ENCODE assay signal across 34 cellular contexts in genomic region chr9:131476777-131477345, GRCh38. TPM values are rescaled to one million over a fixed set of nuclear protein-coding genes. Genes with fewer than 3 reads are reported as not detected.
DNase-seq lines count a peak whose midpoint lies in the region; ATAC-seq and TF ChIP-seq lines count a peak whose summit lies in the region.
"Had no signal": no experiment of that assay in that cellular context is flagged by ENCODE, and none has a peak within 500 bp of the region (broad histone marks: within the 10 kb centered on the region; RNA-seq: fewer than 3 reads in every experiment).

No MANE protein-coding gene starts in this region.

- H3K18ac ChIP-seq in neuronal stem cell (ENCODE audit: low read length), result no peak overlapping the region

- no peak overlapping the region for H2BK5ac ChIP-seq in neuronal stem cell (ENCODE audit: low read length)

- no peak overlapping the region for H3K9ac ChIP-seq in neuronal stem cell (ENCODE audit: low read depth, low read length, poor library complexity)

- no peak overlapping the region for H2AK5ac ChIP-seq in neuronal stem cell (ENCODE audit: low read depth, low read length)

- no peak for TF ChIP-seq EP300 in upper lobe of left lung (IDR thresholded peaks at IDR 0.05)

- H3K4me2 ChIP-seq in neuronal stem cell (ENCODE audit: insufficient read depth, low read length, poor library complexity, severe bottlenecking), result no peak overlapping the region
- H3K4me2 ChIP-seq: hepatocyte had no signal

- peak overlapping the region; percentile 57 for H3K23ac ChIP-seq in neuronal stem cell (ENCODE audit: low read depth, low read length, poor library complexity)

- peaks cover 15% of the 10 kb centered on the region for H3K79me1 ChIP-seq in neuronal stem cell (ENCODE audit: low read depth, low read length)

- H3K27me3 Mint-ChIP-seq in natural killer cell treated with Interleukin-12 subunit alpha and Interleukin-12 subunit beta and Interleukin-15 and Interleukin-18, amount 100 ng/mL, for 72 hours, result no peaks in the 10 kb centered on the region
- no peaks in the 10 kb centered on the region for H3K27me3 Mint-ChIP-seq in natural killer cell (ENCODE audit: low read depth in 2 of 2)
- H3K27me3 Mint-ChIP-seq in T-helper 2 cell treated with Interferon-gamma antibody and Interleukin-4, amounts not matched to agents 5 μg/mL and 100 μg/mL, for 36 hours (ENCODE audit: low read depth), result no peaks in the 10 kb centered on the region
- no peaks in the 10 kb centered on the region for H3K27me3 Mint-ChIP-seq in activated T-helper 17 cell treated with anti-CD3 and anti-CD28 coated beads, Interleukin-2, amount 50 U/mL, for 72 hours
- H3K27me3 Mint-ChIP-seq: activated CD4-positive, alpha-beta T cell treated with anti-CD3 and anti-CD28 coated beads for 36 hours; activated naive CD8-positive, alpha-beta T cell treated with anti-CD3 and anti-CD28 coated beads, Interleukin-2, amount 10 ng/mL, durations not matched to agents 7 days and 5 days; dendritic cell treated with granulocyte-macrophage colony-stimulating factor and Interleukin-4, amounts not matched to agents 40 ng/mL and 50 ng/mL, for 4 days; naive thymus-derived CD8-positive, alpha-beta T cell; stimulated activated naive CD8-positive, alpha-beta T cell treated with anti-CD3 and anti-CD28 coated beads, Interleukin-15, Interleukin-2, amounts not matched to agents 100 ng/mL and 50 ng/mL, for 24 hours had no signal

- no peak overlapping the region for H3K14ac ChIP-seq in neuronal stem cell (ENCODE audit: low read length)

- peaks cover 0 to 6% of the 10 kb centered on the region in 2 donors for H3K4me1 Mint-ChIP-seq in natural killer cell treated with Interleukin-12 subunit alpha and Interleukin-12 subunit beta and Interleukin-15 and Interleukin-18, amount 100 ng/mL, for 72 hours (ENCODE audit: low read depth in 2 of 2)
- peaks cover 0 to 13% of the 10 kb centered on the region in 2 donors for H3K4me1 Mint-ChIP-seq in natural killer cell
- no peaks in the 10 kb centered on the region for H3K4me1 Mint-ChIP-seq in T-helper 2 cell treated with Interferon-gamma antibody and Interleukin-4, amounts not matched to agents 5 μg/mL and 100 μg/mL, for 36 hours (ENCODE audit: low read depth)
- H3K4me1 Mint-ChIP-seq in activated T-helper 17 cell treated with anti-CD3 and anti-CD28 coated beads, Interleukin-2, amount 50 U/mL, for 72 hours, result no peaks in the 10 kb centered on the region
- H3K4me1 Mint-ChIP-seq: CD14-positive monocyte had no signal

- H3K27me3 ChIP-seq in neuronal stem cell (ENCODE audit: control insufficient read depth in 3 of 3, insufficient read depth in 3 of 3, low read depth in 1 of 3, low read length in 3 of 3) (no peaks in the 10 kb centered on the region), upper lobe of left lung (no peaks in the 10 kb centered on the region)
- H3K27me3 ChIP-seq: ascending aorta, esophagus squamous epithelium, hepatocyte, left lung, pancreas, right lobe of liver had no signal

- H3K27ac ChIP-seq in neuronal stem cell (replicated peaks; ENCODE audit: low read length), result no peak overlapping the region
- no peak overlapping the region for H3K27ac ChIP-seq in upper lobe of left lung
- H3K27ac ChIP-seq: ascending aorta, esophagus squamous epithelium, hepatocyte, left lung, pancreas, right lobe of liver, SK-N-MC, thoracic aorta had no signal

- no peak for TF ChIP-seq POLR2A in upper lobe of left lung (IDR thresholded peaks at IDR 0.05)

- H3K4me3 ChIP-seq in neuronal stem cell (ENCODE audit: low read length in 2 of 2), result no peak overlapping the region
- no peak overlapping the region for H3K4me3 ChIP-seq in upper lobe of left lung
- H3K4me3 ChIP-seq: ascending aorta, esophagus squamous epithelium, hepatocyte, left lung, pancreas, right lobe of liver, SK-N-MC, thoracic aorta had no signal

- WGBS in neuronal stem cell (ENCODE audit: extremely low coverage in 2 of 2, insufficient read length in 2 of 2, insufficient replicate concordance in 1 of 2), 2 donors, result no CpG with 5 or more reads among the region's 18 CpGs
- WGBS in upper lobe of left lung, 2 donors, result 93 to 94% methylated on average over 9 to 10 of the region's 18 CpGs

- H3K36me3 ChIP-seq in neuronal stem cell (replicated peaks in 1 of 2; ENCODE audit: control insufficient read depth in 2 of 2, insufficient read depth in 2 of 2, low read length in 2 of 2), result peaks cover 83 to 97% of the 10 kb centered on the region in 2 donors
- H3K36me3 ChIP-seq in upper lobe of left lung, result peaks cover 53 to 100% (median 90%) of the 10 kb centered on the region in 4 donors

- intact Hi-C loops in natural killer cell (cut with micrococcal nuclease) (no loop called here), left ventricle myocardium superior (cut with micrococcal nuclease) (no loop called here)

- peak; percentile 40 for DNase-seq in natural killer cell treated with Interleukin-12 subunit alpha and Interleukin-12 subunit beta and Interleukin-15 and Interleukin-18, amount 100 ng/mL, for 72 hours (ENCODE audit: low spot score)
- DNase-seq in natural killer cell (no peak), left ventricle myocardium superior (peak; percentile 85), neuronal stem cell (ENCODE audit: low spot score) (no peak), upper lobe of left lung (no peak), NCI-H146 treated with DMSO at 0.1 percent for 48 hours (lab: John Stamatoyannopoulos, UW; ENCODE audit: unreplicated experiment) (no peak)
- DNase-seq in T-helper 2 cell treated with Interferon-gamma antibody and Interleukin-4, amounts not matched to agents 5 μg/mL and 100 μg/mL, for 36 hours (ENCODE audit: low spot score), result no peak
- DNase-seq: 8988T; activated CD4-positive, alpha-beta T cell treated with anti-CD3 and anti-CD28 coated beads for 36 hours; activated gamma-delta T cell; activated naive CD8-positive, alpha-beta T cell treated with anti-CD3 and anti-CD28 coated beads, Interleukin-2, amount 10 ng/mL, durations not matched to agents 7 days and 5 days; activated T-cell treated with anti-CD3 and anti-CD28 coated beads for 4 hours; Calu3; central memory CD4-positive, alpha-beta T cell; DND-41; esophagus squamous epithelium; foreskin melanocyte; IMR-90; naive thymus-derived CD8-positive, alpha-beta T cell; NCI-H1105; NCI-H2029 treated with DMSO at 0.1 percent for 48 hours; NCI-H2227 treated with DMSO at 0.1 percent for 48 hours; NCI-H82 had no signal

- no peaks in the 10 kb centered on the region for H3K9me3 Mint-ChIP-seq in natural killer cell treated with Interleukin-12 subunit alpha and Interleukin-12 subunit beta and Interleukin-15 and Interleukin-18, amount 100 ng/mL, for 72 hours
- no peaks in the 10 kb centered on the region for H3K9me3 Mint-ChIP-seq in natural killer cell
- no peaks in the 10 kb centered on the region for H3K9me3 Mint-ChIP-seq in T-helper 2 cell treated with Interferon-gamma antibody and Interleukin-4, amounts not matched to agents 5 μg/mL and 100 μg/mL, for 36 hours
- H3K9me3 Mint-ChIP-seq in activated T-helper 17 cell treated with anti-CD3 and anti-CD28 coated beads, Interleukin-2, amount 50 U/mL, for 72 hours, result no peaks in the 10 kb centered on the region
- H3K9me3 Mint-ChIP-seq: activated naive CD8-positive, alpha-beta T cell treated with anti-CD3 and anti-CD28 coated beads, Interleukin-2, amount 10 ng/mL, durations not matched to agents 7 days and 5 days; CD14-positive monocyte; dendritic cell treated with granulocyte-macrophage colony-stimulating factor and Interleukin-4, amounts not matched to agents 40 ng/mL and 50 ng/mL, for 4 days; naive thymus-derived CD8-positive, alpha-beta T cell; stimulated activated naive CD8-positive, alpha-beta T cell treated with anti-CD3 and anti-CD28 coated beads, Interleukin-15, Interleukin-2, amounts not matched to agents 100 ng/mL and 50 ng/mL, for 24 hours had no signal

- peaks cover 10% of the 10 kb centered on the region for H3K36me3 Mint-ChIP-seq in natural killer cell treated with Interleukin-12 subunit alpha and Interleukin-12 subunit beta and Interleukin-15 and Interleukin-18, amount 100 ng/mL, for 72 hours
- H3K36me3 Mint-ChIP-seq in natural killer cell, result peaks cover 18% of the 10 kb centered on the region
- peaks cover 62% of the 10 kb centered on the region for H3K36me3 Mint-ChIP-seq in T-helper 2 cell treated with Interferon-gamma antibody and Interleukin-4, amounts not matched to agents 5 μg/mL and 100 μg/mL, for 36 hours (ENCODE audit: low read depth)
- H3K36me3 Mint-ChIP-seq in activated T-helper 17 cell treated with anti-CD3 and anti-CD28 coated beads, Interleukin-2, amount 50 U/mL, for 72 hours (ENCODE audit: low read depth), result peaks cover 95% of the 10 kb centered on the region

- H4K8ac ChIP-seq in neuronal stem cell (ENCODE audit: low read depth, low read length), result no peak overlapping the region

- H2BK12ac ChIP-seq in neuronal stem cell (ENCODE audit: low read length), result no peak overlapping the region

- no peak overlapping the region for H4K91ac ChIP-seq in neuronal stem cell (ENCODE audit: low read depth, low read length, poor library complexity)

- no peak overlapping the region for H2BK120ac ChIP-seq in neuronal stem cell (ENCODE audit: low read depth, low read length)

- no peak for ATAC-seq in natural killer cell treated with Interleukin-12 subunit alpha and Interleukin-12 subunit beta and Interleukin-15 and Interleukin-18, amount 100 ng/mL, for 72 hours
- ATAC-seq in natural killer cell, result no peak
- ATAC-seq in left ventricle myocardium superior, result peak; percentile 87
- ATAC-seq in upper lobe of left lung (ENCODE audit: low FRiP score in 2 of 2), result no peak
- ATAC-seq in activated T-helper 17 cell treated with anti-CD3 and anti-CD28 coated beads, Interleukin-2, amount 50 U/mL, for 72 hours (replicated peaks), result no peak
- ATAC-seq: activated CD4-positive, alpha-beta T cell treated with anti-CD3 and anti-CD28 coated beads for 36 hours; naive thymus-derived CD8-positive, alpha-beta T cell had no signal

- H2BK15ac ChIP-seq in neuronal stem cell (ENCODE audit: low read length), result no peak overlapping the region

- H2AFZ ChIP-seq in neuronal stem cell (ENCODE audit: low read length), result no peak overlapping the region
- H2AFZ ChIP-seq: hepatocyte had no signal

- H3K4me1 ChIP-seq in neuronal stem cell (ENCODE audit: control insufficient read depth in 2 of 2, insufficient read depth in 1 of 2, low read depth in 1 of 2, low read length in 2 of 2) (no peaks in the 10 kb centered on the region), upper lobe of left lung (no peaks in the 10 kb centered on the region)
- H3K4me1 ChIP-seq: ascending aorta, left lung, pancreas had no signal

- H3K9me3 ChIP-seq in neuronal stem cell (replicated peaks in 1 of 2; ENCODE audit: control insufficient read depth in 2 of 2, insufficient read depth in 1 of 2, low read depth in 1 of 2, low read length in 2 of 2) (no peaks in the 10 kb centered on the region), upper lobe of left lung (no peaks in the 10 kb centered on the region)
- H3K9me3 ChIP-seq: ascending aorta, esophagus squamous epithelium, left lung, pancreas, right lobe of liver, thoracic aorta had no signal

- no peak overlapping the region for H3K4ac ChIP-seq in neuronal stem cell (ENCODE audit: low read length)

- no peak overlapping the region for H3K27ac Mint-ChIP-seq in natural killer cell treated with Interleukin-12 subunit alpha and Interleukin-12 subunit beta and Interleukin-15 and Interleukin-18, amount 100 ng/mL, for 72 hours
- no peak overlapping the region for H3K27ac Mint-ChIP-seq in natural killer cell
- no peak overlapping the region for H3K27ac Mint-ChIP-seq in T-helper 2 cell treated with Interferon-gamma antibody and Interleukin-4, amounts not matched to agents 5 μg/mL and 100 μg/mL, for 36 hours
- H3K27ac Mint-ChIP-seq in activated T-helper 17 cell treated with anti-CD3 and anti-CD28 coated beads, Interleukin-2, amount 50 U/mL, for 72 hours, result no peak overlapping the region
- H3K27ac Mint-ChIP-seq: activated CD4-positive, alpha-beta T cell treated with anti-CD3 and anti-CD28 coated beads for 36 hours; activated naive CD8-positive, alpha-beta T cell treated with anti-CD3 and anti-CD28 coated beads, Interleukin-2, amount 10 ng/mL, durations not matched to agents 7 days and 5 days; dendritic cell treated with granulocyte-macrophage colony-stimulating factor and Interleukin-4, amounts not matched to agents 40 ng/mL and 50 ng/mL, for 4 days; stimulated activated naive CD8-positive, alpha-beta T cell treated with anti-CD3 and anti-CD28 coated beads, Interleukin-15, Interleukin-2, amounts not matched to agents 100 ng/mL and 50 ng/mL, for 24 hours had no signal

- H3K4me3 Mint-ChIP-seq in natural killer cell treated with Interleukin-12 subunit alpha and Interleukin-12 subunit beta and Interleukin-15 and Interleukin-18, amount 100 ng/mL, for 72 hours, result no peak overlapping the region
- no peak overlapping the region for H3K4me3 Mint-ChIP-seq in natural killer cell
- no peak overlapping the region for H3K4me3 Mint-ChIP-seq in T-helper 2 cell treated with Interferon-gamma antibody and Interleukin-4, amounts not matched to agents 5 μg/mL and 100 μg/mL, for 36 hours
- H3K4me3 Mint-ChIP-seq in activated T-helper 17 cell treated with anti-CD3 and anti-CD28 coated beads, Interleukin-2, amount 50 U/mL, for 72 hours, result no peak overlapping the region
- H3K4me3 Mint-ChIP-seq: activated CD4-positive, alpha-beta T cell treated with anti-CD3 and anti-CD28 coated beads for 36 hours; activated naive CD8-positive, alpha-beta T cell treated with anti-CD3 and anti-CD28 coated beads, Interleukin-2, amount 10 ng/mL, durations not matched to agents 7 days and 5 days; CD14-positive monocyte; dendritic cell treated with granulocyte-macrophage colony-stimulating factor and Interleukin-4, amounts not matched to agents 40 ng/mL and 50 ng/mL, for 4 days; naive thymus-derived CD8-positive, alpha-beta T cell; stimulated activated naive CD8-positive, alpha-beta T cell treated with anti-CD3 and anti-CD28 coated beads, Interleukin-15, Interleukin-2, amounts not matched to agents 100 ng/mL and 50 ng/mL, for 24 hours had no signal

- TF ChIP-seq CTCF in natural killer cell (IDR thresholded peaks at IDR 0.05), result no peak
- no peak for TF ChIP-seq CTCF in upper lobe of left lung (IDR thresholded peaks at IDR 0.05)

RNA-seq across cellular contexts. Expression of gene POMT1, which starts 25.9 kb away (rescaled TPM):
- 10 to 100 TPM; 30.5 to 53.4 TPM for total RNA-seq in natural killer cell treated with Interleukin-12 subunit alpha and Interleukin-12 subunit beta and Interleukin-15 and Interleukin-18, amount 100 ng/mL, for 72 hours
- total RNA-seq in natural killer cell, result 10 to 100 TPM; 35.5 to 38.8 (median 36.3) TPM
- total RNA-seq in left ventricle myocardium superior, result 19.9 TPM
- 25.6 TPM for polyA plus RNA-seq in neuronal stem cell (2013, experiment 1 of 2)
- 24.1 TPM for polyA plus RNA-seq in neuronal stem cell (2013, experiment 2 of 2)
- total RNA-seq in upper lobe of left lung, result 10 to 100 TPM; 24.7 to 55.5 (median 27.2) TPM
- total RNA-seq in activated T-helper 17 cell treated with anti-CD3 and anti-CD28 coated beads, Interleukin-2, amount 50 U/mL, for 72 hours, result 10 to 100 TPM; 51.3 to 73.7 TPM

RNA-seq across cellular contexts. Expression of gene UCK1, which starts 54.2 kb away (rescaled TPM):
- total RNA-seq in natural killer cell treated with Interleukin-12 subunit alpha and Interleukin-12 subunit beta and Interleukin-15 and Interleukin-18, amount 100 ng/mL, for 72 hours, result 10 to 100 TPM; 24.9 to 37.4 TPM
- 10 to 100 TPM; 29.9 to 35.2 (median 30.2) TPM for total RNA-seq in natural killer cell
- total RNA-seq in left ventricle myocardium superior, result 28.6 TPM
- polyA plus RNA-seq in neuronal stem cell (2013, experiment 1 of 2), result 24.3 TPM
- 26.2 TPM for polyA plus RNA-seq in neuronal stem cell (2013, experiment 2 of 2)
- 10 to 100 TPM; 27.8 to 36.7 (median 29.4) TPM for total RNA-seq in upper lobe of left lung
- 10 to 100 TPM; 22.1 to 23.7 TPM for total RNA-seq in activated T-helper 17 cell treated with anti-CD3 and anti-CD28 coated beads, Interleukin-2, amount 50 U/mL, for 72 hours

Comparison
In these comparisons a context has a peak if more than half of its experiments do, and no peak if none do; other contexts are left out.
1. DNase-seq: peak in natural killer cell treated with Interleukin-12 subunit alpha and Interleukin-12 subunit beta and Interleukin-15 and Interleukin-18, amount 100 ng/mL, for 72 hours (single experiment) and left ventricle myocardium superior (single experiment); none in natural killer cell (single experiment), neuronal stem cell (single experiment), T-helper 2 cell treated with Interferon-gamma antibody and Interleukin-4, amounts not matched to agents 5 μg/mL and 100 μg/mL, for 36 hours (single experiment), upper lobe of left lung (0 of 2) and NCI-H146 treated with DMSO at 0.1 percent for 48 hours (single experiment).